In the genomic region with DNA sequence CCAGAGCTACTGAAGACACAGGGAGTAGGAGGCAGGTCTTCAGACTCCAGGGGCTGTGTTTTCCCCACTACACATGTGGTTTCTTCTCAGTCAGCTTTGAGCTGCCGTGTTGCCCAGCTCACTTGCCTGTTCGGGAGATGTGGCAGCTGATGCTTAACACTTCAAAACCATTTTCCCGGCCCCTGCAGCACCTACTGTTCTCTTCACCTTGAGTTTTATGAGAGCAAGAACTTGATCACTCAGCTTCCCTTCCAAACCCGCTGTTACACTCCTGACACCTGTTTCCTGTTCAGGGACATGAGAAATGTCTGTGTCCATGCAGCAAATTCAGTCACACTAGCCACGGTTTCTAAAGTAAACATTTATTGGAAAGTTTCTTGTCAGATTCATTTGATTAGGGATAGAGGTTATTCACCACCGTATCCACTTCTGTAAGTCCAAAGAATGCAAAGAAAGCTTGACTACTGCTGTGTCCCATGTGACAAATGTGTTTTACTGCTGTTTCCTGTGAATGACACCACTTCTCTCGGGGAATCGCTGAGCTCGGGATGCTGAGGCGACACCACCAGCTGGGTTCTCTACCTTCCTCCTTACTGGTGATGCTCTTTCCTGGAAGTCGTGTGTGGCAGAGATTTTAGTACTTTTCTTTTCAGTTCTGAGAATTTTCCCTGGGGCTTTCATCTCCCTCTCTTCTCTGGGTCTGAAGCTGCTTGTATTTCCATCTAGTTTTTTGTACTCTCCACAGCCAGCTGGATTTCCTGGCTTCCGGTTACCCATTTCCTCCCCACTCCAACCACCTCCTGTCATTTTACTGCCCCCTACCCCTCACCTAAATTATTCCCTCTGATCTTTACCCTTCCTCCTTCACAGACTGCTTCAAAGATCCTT, we compare ENCODE assay signal across 1 cellular context.
A peak's percentile ranks its signal among the peaks of the same experiment; 100 is the strongest.
TF ChIP-seq lines count a peak whose summit lies in the region.

No MANE protein-coding gene starts in this region.

TF ChIP-seq in GM12878, 131 proteins besides CTCF, POLR2A, EP300 and RAD21 (continued from another document):
- TF ChIP-seq, protein P1, sequence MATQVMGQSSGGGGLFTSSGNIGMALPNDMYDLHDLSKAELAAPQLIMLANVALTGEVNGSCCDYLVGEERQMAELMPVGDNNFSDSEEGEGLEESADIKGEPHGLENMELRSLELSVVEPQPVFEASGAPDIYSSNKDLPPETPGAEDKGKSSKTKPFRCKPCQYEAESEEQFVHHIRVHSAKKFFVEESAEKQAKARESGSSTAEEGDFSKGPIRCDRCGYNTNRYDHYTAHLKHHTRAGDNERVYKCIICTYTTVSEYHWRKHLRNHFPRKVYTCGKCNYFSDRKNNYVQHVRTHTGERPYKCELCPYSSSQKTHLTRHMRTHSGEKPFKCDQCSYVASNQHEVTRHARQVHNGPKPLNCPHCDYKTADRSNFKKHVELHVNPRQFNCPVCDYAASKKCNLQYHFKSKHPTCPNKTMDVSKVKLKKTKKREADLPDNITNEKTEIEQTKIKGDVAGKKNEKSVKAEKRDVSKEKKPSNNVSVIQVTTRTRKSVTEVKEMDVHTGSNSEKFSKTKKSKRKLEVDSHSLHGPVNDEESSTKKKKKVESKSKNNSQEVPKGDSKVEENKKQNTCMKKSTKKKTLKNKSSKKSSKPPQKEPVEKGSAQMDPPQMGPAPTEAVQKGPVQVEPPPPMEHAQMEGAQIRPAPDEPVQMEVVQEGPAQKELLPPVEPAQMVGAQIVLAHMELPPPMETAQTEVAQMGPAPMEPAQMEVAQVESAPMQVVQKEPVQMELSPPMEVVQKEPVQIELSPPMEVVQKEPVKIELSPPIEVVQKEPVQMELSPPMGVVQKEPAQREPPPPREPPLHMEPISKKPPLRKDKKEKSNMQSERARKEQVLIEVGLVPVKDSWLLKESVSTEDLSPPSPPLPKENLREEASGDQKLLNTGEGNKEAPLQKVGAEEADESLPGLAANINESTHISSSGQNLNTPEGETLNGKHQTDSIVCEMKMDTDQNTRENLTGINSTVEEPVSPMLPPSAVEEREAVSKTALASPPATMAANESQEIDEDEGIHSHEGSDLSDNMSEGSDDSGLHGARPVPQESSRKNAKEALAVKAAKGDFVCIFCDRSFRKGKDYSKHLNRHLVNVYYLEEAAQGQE (IDR thresholded peaks at IDR 0.05; ENCODE audit: low read depth, low read length) = no peak
- TF ChIP-seq PML (IDR thresholded peaks at IDR 0.05; ENCODE audit: low read length) = peak; percentile 55; the same call in 1 of the 2 replicates
- peak in 1 of 2 experiments; percentile 17; a peak in 1 of 4 replicates for TF ChIP-seq ETV6 (conservative IDR thresholded peaks at IDR 0.05 in 1 of 2, IDR thresholded peaks at IDR 0.05 in 1 of 2; ENCODE audit: borderline replicate concordance in 1 of 2, low read depth in 1 of 2)
- 0 out of 2 replicates have a peak, but pooled peaks have one; percentile 52 for TF ChIP-seq MTA3 (IDR thresholded peaks at IDR 0.05; ENCODE audit: borderline replicate concordance, low read length)
- no peak for TF ChIP-seq SUPT20H (IDR thresholded peaks at IDR 0.05; ENCODE audit: borderline replicate concordance, control insufficient read depth, low read depth, low read length)
TF ChIP-seq in GM12878: peak in this region for 6.
